Comparison of ENCODE assay signal across 1 cellular context in genomic region chrX:29662759-29663503, GRCh38.
A peak's percentile ranks its signal among the peaks of the same experiment; 100 is the strongest.
TF ChIP-seq lines count a peak whose summit lies in the region.

No MANE protein-coding gene starts in this region.

TF ChIP-seq in A549, 52 proteins besides CTCF, POLR2A, EP300 and RAD21 (continued from another document):
- TF ChIP-seq REST (IDR thresholded peaks at IDR 0.05) (no peak), ZFP36 (IDR thresholded peaks at IDR 0.05; ENCODE audit: borderline replicate concordance, partially characterized antibody) (no peak), ESRRA (IDR thresholded peaks at IDR 0.05; ENCODE audit: borderline replicate concordance, low read length) (no peak), PBX3 (IDR thresholded peaks at IDR 0.05) (peak; percentile 45; the same call in 1 of the 2 replicates), CEBPB (IDR thresholded peaks at IDR 0.05) (peak; percentile 75 to 76), RCOR1 (IDR thresholded peaks at IDR 0.05; ENCODE audit: low read depth, low read length) (no peak), KDM1A (IDR thresholded peaks at IDR 0.05; ENCODE audit: low read depth) (no peak), MAX (IDR thresholded peaks at IDR 0.05) (peak; percentile 67), NPAS2 (CRISPR knock-in tag; IDR thresholded peaks at IDR 0.05; ENCODE audit: borderline replicate concordance) (no peak), ATOH8 (CRISPR knock-in tag; IDR thresholded peaks at IDR 0.05; ENCODE audit: low read depth) (no peak), KDM5A (IDR thresholded peaks at IDR 0.05) (no peak), NR3C1 (IDR thresholded peaks at IDR 0.05) (no peak), HOXA7 (CRISPR knock-in tag; IDR thresholded peaks at IDR 0.05) (no peak; the same call in 1 of the 2 replicates), RNF2 (IDR thresholded peaks at IDR 0.05; ENCODE audit: borderline replicate concordance, low read depth) (no peak), FOSL2 (IDR thresholded peaks at IDR 0.05) (peak; percentile 97), FOSL2 (CRISPR knock-in tag; IDR thresholded peaks at IDR 0.05) (peak; percentile 97), PHF8 (IDR thresholded peaks at IDR 0.05; ENCODE audit: borderline replicate concordance, low read depth) (no peak), HOXB13 (CRISPR knock-in tag; IDR thresholded peaks at IDR 0.05; ENCODE audit: low read depth) (no peak), MAZ (IDR thresholded peaks at IDR 0.05; ENCODE audit: borderline replicate concordance, low read depth, low read length) (no peak), HMGXB4 (CRISPR knock-in tag; IDR thresholded peaks at IDR 0.05; ENCODE audit: borderline replicate concordance) (no peak)
